In the genomic region with DNA sequence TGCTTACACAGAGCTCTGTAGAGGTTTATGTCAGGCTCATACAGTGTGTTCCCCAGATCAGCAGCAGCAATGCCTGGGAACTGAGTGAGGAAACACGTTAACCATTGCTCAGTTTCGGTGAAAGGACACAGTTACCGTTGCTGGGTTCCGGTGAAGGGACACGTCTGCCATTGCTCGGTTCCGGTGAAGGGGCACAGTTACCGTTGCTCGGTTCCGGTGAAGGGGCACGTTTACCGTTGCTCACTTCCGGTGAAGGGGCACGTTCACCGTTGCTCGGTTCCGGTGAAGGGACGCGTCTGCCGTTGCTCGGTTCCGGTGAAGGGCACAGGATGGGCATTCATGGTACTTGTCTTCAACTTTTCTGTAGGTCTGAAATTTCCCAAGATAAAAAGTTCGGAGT, we compare ENCODE assay signal across 1 cellular context.
TF ChIP-seq lines count a peak whose summit lies in the region.

No MANE protein-coding gene starts in this region.

TF ChIP-seq in GM23338, 12 proteins besides CTCF, POLR2A, EP300 and RAD21 (continued from another document):
- no peak for TF ChIP-seq EZH2phosphoT487 (IDR thresholded peaks at IDR 0.05; ENCODE audit: unreplicated experiment)
- TF ChIP-seq, protein P1, sequence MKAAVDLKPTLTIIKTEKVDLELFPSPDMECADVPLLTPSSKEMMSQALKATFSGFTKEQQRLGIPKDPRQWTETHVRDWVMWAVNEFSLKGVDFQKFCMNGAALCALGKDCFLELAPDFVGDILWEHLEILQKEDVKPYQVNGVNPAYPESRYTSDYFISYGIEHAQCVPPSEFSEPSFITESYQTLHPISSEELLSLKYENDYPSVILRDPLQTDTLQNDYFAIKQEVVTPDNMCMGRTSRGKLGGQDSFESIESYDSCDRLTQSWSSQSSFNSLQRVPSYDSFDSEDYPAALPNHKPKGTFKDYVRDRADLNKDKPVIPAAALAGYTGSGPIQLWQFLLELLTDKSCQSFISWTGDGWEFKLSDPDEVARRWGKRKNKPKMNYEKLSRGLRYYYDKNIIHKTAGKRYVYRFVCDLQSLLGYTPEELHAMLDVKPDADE (IDR thresholded peaks at IDR 0.05): no peak
- TF ChIP-seq, protein P2, sequence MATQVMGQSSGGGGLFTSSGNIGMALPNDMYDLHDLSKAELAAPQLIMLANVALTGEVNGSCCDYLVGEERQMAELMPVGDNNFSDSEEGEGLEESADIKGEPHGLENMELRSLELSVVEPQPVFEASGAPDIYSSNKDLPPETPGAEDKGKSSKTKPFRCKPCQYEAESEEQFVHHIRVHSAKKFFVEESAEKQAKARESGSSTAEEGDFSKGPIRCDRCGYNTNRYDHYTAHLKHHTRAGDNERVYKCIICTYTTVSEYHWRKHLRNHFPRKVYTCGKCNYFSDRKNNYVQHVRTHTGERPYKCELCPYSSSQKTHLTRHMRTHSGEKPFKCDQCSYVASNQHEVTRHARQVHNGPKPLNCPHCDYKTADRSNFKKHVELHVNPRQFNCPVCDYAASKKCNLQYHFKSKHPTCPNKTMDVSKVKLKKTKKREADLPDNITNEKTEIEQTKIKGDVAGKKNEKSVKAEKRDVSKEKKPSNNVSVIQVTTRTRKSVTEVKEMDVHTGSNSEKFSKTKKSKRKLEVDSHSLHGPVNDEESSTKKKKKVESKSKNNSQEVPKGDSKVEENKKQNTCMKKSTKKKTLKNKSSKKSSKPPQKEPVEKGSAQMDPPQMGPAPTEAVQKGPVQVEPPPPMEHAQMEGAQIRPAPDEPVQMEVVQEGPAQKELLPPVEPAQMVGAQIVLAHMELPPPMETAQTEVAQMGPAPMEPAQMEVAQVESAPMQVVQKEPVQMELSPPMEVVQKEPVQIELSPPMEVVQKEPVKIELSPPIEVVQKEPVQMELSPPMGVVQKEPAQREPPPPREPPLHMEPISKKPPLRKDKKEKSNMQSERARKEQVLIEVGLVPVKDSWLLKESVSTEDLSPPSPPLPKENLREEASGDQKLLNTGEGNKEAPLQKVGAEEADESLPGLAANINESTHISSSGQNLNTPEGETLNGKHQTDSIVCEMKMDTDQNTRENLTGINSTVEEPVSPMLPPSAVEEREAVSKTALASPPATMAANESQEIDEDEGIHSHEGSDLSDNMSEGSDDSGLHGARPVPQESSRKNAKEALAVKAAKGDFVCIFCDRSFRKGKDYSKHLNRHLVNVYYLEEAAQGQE (IDR thresholded peaks at IDR 0.05; ENCODE audit: unreplicated experiment): no peak
- TF ChIP-seq ZNF331 (CRISPR knock-in tag; IDR thresholded peaks at IDR 0.05; ENCODE audit: low read depth): no peak
- TF ChIP-seq JUNB (IDR thresholded peaks at IDR 0.05; ENCODE audit: unreplicated experiment): no peak
- TF ChIP-seq, protein P3, sequence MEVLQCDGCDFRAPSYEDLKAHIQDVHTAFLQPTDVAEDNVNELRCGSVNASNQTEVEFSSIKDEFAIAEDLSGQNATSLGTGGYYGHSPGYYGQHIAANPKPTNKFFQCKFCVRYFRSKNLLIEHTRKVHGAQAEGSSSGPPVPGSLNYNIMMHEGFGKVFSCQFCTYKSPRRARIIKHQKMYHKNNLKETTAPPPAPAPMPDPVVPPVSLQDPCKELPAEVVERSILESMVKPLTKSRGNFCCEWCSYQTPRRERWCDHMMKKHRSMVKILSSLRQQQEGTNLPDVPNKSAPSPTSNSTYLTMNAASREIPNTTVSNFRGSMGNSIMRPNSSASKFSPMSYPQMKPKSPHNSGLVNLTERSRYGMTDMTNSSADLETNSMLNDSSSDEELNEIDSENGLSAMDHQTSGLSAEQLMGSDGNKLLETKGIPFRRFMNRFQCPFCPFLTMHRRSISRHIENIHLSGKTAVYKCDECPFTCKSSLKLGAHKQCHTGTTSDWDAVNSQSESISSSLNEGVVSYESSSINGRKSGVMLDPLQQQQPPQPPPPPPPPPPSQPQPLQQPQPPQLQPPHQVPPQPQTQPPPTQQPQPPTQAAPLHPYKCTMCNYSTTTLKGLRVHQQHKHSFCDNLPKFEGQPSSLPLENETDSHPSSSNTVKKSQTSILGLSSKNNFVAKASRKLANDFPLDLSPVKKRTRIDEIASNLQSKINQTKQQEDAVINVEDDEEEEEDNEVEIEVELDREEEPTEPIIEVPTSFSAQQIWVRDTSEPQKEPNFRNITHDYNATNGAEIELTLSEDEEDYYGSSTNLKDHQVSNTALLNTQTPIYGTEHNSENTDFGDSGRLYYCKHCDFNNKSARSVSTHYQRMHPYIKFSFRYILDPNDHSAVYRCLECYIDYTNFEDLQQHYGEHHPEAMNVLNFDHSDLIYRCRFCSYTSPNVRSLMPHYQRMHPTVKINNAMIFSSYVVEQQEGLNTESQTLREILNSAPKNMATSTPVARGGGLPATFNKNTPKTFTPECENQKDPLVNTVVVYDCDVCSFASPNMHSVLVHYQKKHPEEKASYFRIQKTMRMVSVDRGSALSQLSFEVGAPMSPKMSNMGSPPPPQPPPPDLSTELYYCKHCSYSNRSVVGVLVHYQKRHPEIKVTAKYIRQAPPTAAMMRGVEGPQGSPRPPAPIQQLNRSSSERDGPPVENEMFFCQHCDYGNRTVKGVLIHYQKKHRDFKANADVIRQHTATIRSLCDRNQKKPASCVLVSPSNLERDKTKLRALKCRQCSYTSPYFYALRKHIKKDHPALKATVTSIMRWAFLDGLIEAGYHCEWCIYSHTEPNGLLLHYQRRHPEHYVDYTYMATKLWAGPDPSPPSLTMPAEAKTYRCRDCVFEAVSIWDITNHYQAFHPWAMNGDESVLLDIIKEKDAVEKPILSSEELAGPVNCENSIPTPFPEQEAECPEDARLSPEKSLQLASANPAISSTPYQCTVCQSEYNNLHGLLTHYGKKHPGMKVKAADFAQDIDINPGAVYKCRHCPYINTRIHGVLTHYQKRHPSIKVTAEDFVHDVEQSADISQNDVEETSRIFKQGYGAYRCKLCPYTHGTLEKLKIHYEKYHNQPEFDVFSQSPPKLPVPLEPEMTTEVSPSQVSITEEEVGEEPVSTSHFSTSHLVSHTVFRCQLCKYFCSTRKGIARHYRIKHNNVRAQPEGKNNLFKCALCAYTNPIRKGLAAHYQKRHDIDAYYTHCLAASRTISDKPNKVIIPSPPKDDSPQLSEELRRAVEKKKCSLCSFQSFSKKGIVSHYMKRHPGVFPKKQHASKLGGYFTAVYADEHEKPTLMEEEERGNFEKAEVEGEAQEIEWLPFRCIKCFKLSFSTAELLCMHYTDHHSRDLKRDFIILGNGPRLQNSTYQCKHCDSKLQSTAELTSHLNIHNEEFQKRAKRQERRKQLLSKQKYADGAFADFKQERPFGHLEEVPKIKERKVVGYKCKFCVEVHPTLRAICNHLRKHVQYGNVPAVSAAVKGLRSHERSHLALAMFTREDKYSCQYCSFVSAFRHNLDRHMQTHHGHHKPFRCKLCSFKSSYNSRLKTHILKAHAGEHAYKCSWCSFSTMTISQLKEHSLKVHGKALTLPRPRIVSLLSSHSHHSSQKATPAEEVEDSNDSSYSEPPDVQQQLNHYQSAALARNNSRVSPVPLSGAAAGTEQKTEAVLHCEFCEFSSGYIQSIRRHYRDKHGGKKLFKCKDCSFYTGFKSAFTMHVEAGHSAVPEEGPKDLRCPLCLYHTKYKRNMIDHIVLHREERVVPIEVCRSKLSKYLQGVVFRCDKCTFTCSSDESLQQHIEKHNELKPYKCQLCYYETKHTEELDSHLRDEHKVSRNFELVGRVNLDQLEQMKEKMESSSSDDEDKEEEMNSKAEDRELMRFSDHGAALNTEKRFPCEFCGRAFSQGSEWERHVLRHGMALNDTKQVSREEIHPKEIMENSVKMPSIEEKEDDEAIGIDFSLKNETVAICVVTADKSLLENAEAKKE (CRISPR knock-in tag; IDR thresholded peaks at IDR 0.05): no peak
